ENCODE assay signal across 8 cellular contexts in the genomic region with DNA sequence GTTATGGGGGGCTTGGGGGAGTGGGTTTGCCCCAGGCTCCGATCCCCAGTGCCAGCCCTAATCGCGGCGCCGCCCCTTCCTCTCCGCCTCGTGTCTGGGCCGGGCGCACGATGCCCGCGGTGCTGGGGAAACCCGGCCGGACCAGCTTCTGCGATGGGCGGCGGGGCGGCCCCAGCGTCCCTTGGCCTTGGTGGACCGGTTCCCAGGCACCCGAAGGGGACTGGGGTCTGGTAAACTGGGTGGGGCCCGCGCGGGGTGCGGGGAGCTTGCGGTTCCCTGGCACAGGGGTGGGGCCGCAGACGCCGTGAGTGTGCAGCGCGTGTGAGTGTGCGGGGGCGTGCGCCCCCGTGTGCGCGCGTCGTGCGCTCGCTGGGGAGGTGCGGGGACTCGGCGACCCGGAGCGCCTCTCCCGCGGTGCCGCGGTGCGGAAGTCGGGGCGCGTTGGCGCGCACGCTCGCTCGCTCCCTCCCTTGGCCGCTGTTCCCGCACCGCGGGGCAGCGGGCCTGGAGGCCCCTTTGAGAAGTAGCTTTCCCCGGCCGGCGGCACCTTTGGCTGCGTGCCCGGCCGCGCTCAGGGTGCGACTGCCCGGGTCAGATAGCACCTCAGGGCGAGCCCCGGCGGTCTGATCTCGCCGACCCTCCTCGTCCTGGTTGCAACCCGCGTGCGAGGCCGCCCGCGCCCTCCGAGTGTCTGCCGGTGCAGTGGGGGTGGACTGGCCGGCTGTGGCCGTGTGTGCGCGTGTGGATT. TPM values are rescaled to one million over a fixed set of nuclear protein-coding genes. Genes with fewer than 3 reads are reported as not detected.
DNase-seq lines count a peak whose midpoint lies in the region; ATAC-seq and TF ChIP-seq lines count a peak whose summit lies in the region.

No MANE protein-coding gene starts in this region.

- peak; percentile 42 for ATAC-seq in GM18873 (IDR thresholded peaks at IDR 0.05; ENCODE audit: low FRiP score, unreplicated experiment)
- ATAC-seq in HG03108 (IDR thresholded peaks at IDR 0.05; ENCODE audit: unreplicated experiment): peak; percentile 31
- peak; percentile 58 for ATAC-seq in mucosa of descending colon

- intact Hi-C loops in mucosa of descending colon (cut with DNase I, micrococcal nuclease): no loop called here

- H3K4me1 ChIP-seq in endocrine pancreas (ENCODE audit: control insufficient read depth, insufficient read depth, low read length) (peaks cover 28% of the 10 kb centered on the region), mucosa of descending colon (ENCODE audit: low read depth) (peaks cover 9% of the 10 kb centered on the region)

- H3K27me3 ChIP-seq in endocrine pancreas (ENCODE audit: control insufficient read depth, insufficient read depth, low read length): no peaks in the 10 kb centered on the region

- H3K36me3 ChIP-seq in endocrine pancreas (ENCODE audit: control insufficient read depth, insufficient read depth, low read length) (no peaks in the 10 kb centered on the region), mucosa of descending colon (ENCODE audit: low read depth) (no peaks in the 10 kb centered on the region)

- TF ChIP-seq CTCF in mucosa of descending colon (IDR thresholded peaks at IDR 0.05): no peak

- peak overlapping the region; percentile 93 for H3K4me3 ChIP-seq in endocrine pancreas (ENCODE audit: control insufficient read depth, insufficient read depth, low read length)
- peak overlapping the region; percentile 79 for H3K4me3 ChIP-seq in mucosa of descending colon

- H3K9ac ChIP-seq in endocrine pancreas (ENCODE audit: control insufficient read depth, insufficient read depth, low read length): peak overlapping the region; percentile 87

- DNase-seq in AG20443 (ENCODE audit: low spot score) (peak; percentile 52), NCI-H69 (lab: John Stamatoyannopoulos, UW) (peak; percentile 91), mucosa of descending colon (peak; percentile 67 to 85 (median 82))
- peak; percentile 87 for DNase-seq in activated CD8-positive, alpha-beta memory T cell treated with anti-CD3 and anti-CD28 coated beads for 24 hours
- DNase-seq in stimulated activated CD8-positive, alpha-beta memory T cell treated with anti-CD3 and anti-CD28 coated beads, Interleukin-4, amount 100 ng/mL, for 24 hours (ENCODE audit: low read depth): peak; percentile 43

- H3K9me3 ChIP-seq in endocrine pancreas (ENCODE audit: control insufficient read depth, low read length) (no peaks in the 10 kb centered on the region), mucosa of descending colon (no peaks in the 10 kb centered on the region)

RNA-seq across cellular contexts. Expression of gene MACIR, which starts 0.6 kb away (rescaled TPM):
- total RNA-seq in mucosa of descending colon: 10 to 100 TPM; 30.3 to 72.5 (median 67.9) TPM

Comparison
In these comparisons a context has a peak if more than half of its experiments do, and no peak if none do; other contexts are left out.
1. Peak in every context shown above with its lines: DNase-seq, ATAC-seq and H3K4me3 ChIP-seq.